39 cellular contexts compared by ENCODE assay signal in genomic region chr16:10671729-10672128, GRCh38. TPM values are rescaled to one million over a fixed set of nuclear protein-coding genes. Genes with fewer than 3 reads are reported as not detected.
"Had no signal": no experiment of that assay in that cellular context is flagged by ENCODE, and none has a peak within 500 bp of the region (broad histone marks: within the 10 kb centered on the region; RNA-seq: fewer than 3 reads in every experiment).

No MANE protein-coding gene starts in this region.

- H3K27me3 Mint-ChIP-seq: activated naive CD4-positive, alpha-beta T cell treated with anti-CD3 and anti-CD28 coated beads, Interleukin-2, amount 10 ng/mL, durations not matched to agents 7 days and 5 days; activated naive CD4-positive, alpha-beta T cell treated with anti-CD3 and anti-CD28 coated beads, Interleukin-2, amount 50 U/mL, for 24 hours; activated naive CD8-positive, alpha-beta T cell treated with anti-CD3 and anti-CD28 coated beads for 36 hours; activated naive CD8-positive, alpha-beta T cell treated with anti-CD3 and anti-CD28 coated beads, Interleukin-2, amount 10 ng/mL, durations not matched to agents 7 days and 5 days; activated naive CD8-positive, alpha-beta T cell treated with anti-CD3 and anti-CD28 coated beads, Interleukin-2, amount 50 U/mL, for 24 hours; activated T-cell treated with anti-CD3 and anti-CD28 coated beads, Interleukin-2, amount 50 U/mL, for 24 hours had no signal

- H3K36me3 ChIP-seq: adrenal gland, ascending aorta, brain microvascular endothelial cell, breast epithelium, cardiac muscle cell had no signal

- H3K36me3 Mint-ChIP-seq: activated naive CD4-positive, alpha-beta T cell treated with anti-CD3 and anti-CD28 coated beads, Interleukin-2, amount 10 ng/mL, durations not matched to agents 7 days and 5 days; activated naive CD4-positive, alpha-beta T cell treated with anti-CD3 and anti-CD28 coated beads, Interleukin-2, amount 50 U/mL, for 24 hours; activated naive CD4-positive, alpha-beta T cell treated with anti-CD3 and anti-CD28 coated beads, Interleukin-2, amount 50 U/mL, for 72 hours; activated naive CD8-positive, alpha-beta T cell; activated naive CD8-positive, alpha-beta T cell treated with anti-CD3 and anti-CD28 coated beads for 36 hours; activated naive CD8-positive, alpha-beta T cell treated with anti-CD3 and anti-CD28 coated beads, Interleukin-2, amount 10 ng/mL, durations not matched to agents 7 days and 5 days; brain had no signal

- H3K4me3 ChIP-seq: adrenal gland, ascending aorta, body of pancreas, breast epithelium, cardiac muscle cell had no signal

- H3K4me1 ChIP-seq: adrenal gland, ascending aorta, body of pancreas, breast epithelium had no signal

- DNase-seq: activated effector memory CD4-positive, alpha-beta T cell treated with anti-CD3 and anti-CD28 coated beads, Interleukin-2, amount 50 U/mL, for 16 hours; activated effector memory CD4-positive, alpha-beta T cell treated with Interleukin-2 at 50 U/mL for 16 hours; activated gamma-delta T cell; activated gamma-delta T cell treated with Interleukin-2 at 50 U/mL for 16 hours; activated naive CD4-positive, alpha-beta T cell; activated naive CD4-positive, alpha-beta T cell treated with anti-CD3 and anti-CD28 coated beads for 36 hours; activated naive CD4-positive, alpha-beta T cell treated with anti-CD3 and anti-CD28 coated beads, Interleukin-2, amount 10 ng/mL, durations not matched to agents 7 days and 5 days; activated naive CD4-positive, alpha-beta T cell treated with anti-CD3 and anti-CD28 coated beads, Interleukin-2, amount 50 U/mL, for 16 hours; activated naive CD4-positive, alpha-beta T cell treated with Interleukin-2 at 50 U/mL for 16 hours; activated naive CD8-positive, alpha-beta T cell treated with anti-CD3 and anti-CD28 coated beads for 36 hours; activated naive CD8-positive, alpha-beta T cell treated with anti-CD3 and anti-CD28 coated beads, Interleukin-2, amount 10 ng/mL, durations not matched to agents 7 days and 5 days; activated naive CD8-positive, alpha-beta T cell treated with anti-CD3 and anti-CD28 coated beads, Interleukin-2, amount 50 U/mL, for 24 hours; activated T-cell treated with anti-CD3 and anti-CD28 coated beads, Interleukin-2, amount 50 U/mL, for 1 hour; activated T-cell treated with anti-CD3 and anti-CD28 coated beads, Interleukin-2, amount 50 U/mL, for 24 hours; activated T-cell treated with anti-CD3 and anti-CD28 coated beads, Interleukin-2, amount 50 U/mL, for 4 hours; activated T-cell treated with anti-CD3 and anti-CD28 coated beads, Interleukin-2, amount 50 U/mL, for 48 hours; activated T-cell treated with anti-CD3 and anti-CD28 coated beads, Interleukin-2, amount 50 U/mL, for 72 hours; adrenal gland; amniotic stem cell; amygdala; anterior cingulate cortex; body of pancreas; brain microvascular endothelial cell; caudate nucleus; central memory CD4-positive, alpha-beta T cell; cerebellar nuclear complex had no signal

- H3K27ac Mint-ChIP-seq: activated naive CD4-positive, alpha-beta T cell treated with anti-CD3 and anti-CD28 coated beads for 36 hours; activated naive CD4-positive, alpha-beta T cell treated with anti-CD3 and anti-CD28 coated beads, Interleukin-2, amount 10 ng/mL, durations not matched to agents 7 days and 5 days; activated naive CD4-positive, alpha-beta T cell treated with anti-CD3 and anti-CD28 coated beads, Interleukin-2, amount 50 U/mL, for 24 hours; activated naive CD4-positive, alpha-beta T cell treated with anti-CD3 and anti-CD28 coated beads, Interleukin-2, amount 50 U/mL, for 72 hours; activated naive CD8-positive, alpha-beta T cell; activated naive CD8-positive, alpha-beta T cell treated with anti-CD3 and anti-CD28 coated beads for 36 hours; activated naive CD8-positive, alpha-beta T cell treated with anti-CD3 and anti-CD28 coated beads, Interleukin-2, amount 10 ng/mL, durations not matched to agents 7 days and 5 days; activated naive CD8-positive, alpha-beta T cell treated with anti-CD3 and anti-CD28 coated beads, Interleukin-2, amount 50 U/mL, for 24 hours; activated T-cell treated with anti-CD3 and anti-CD28 coated beads, Interleukin-2, amount 50 U/mL, for 24 hours; activated T-cell treated with anti-CD3 and anti-CD28 coated beads, Interleukin-2, amount 50 U/mL, for 72 hours; activated T-helper 1 cell treated with anti-CD3 and anti-CD28 coated beads, Interleukin-12 subunit alpha, Interleukin-12 subunit beta, Interleukin-2, Interleukin-4 antibody, amounts not matched to agents 30 ng/mL and 10 ng/mL and 1 ng/mL, durations not matched to agents 14 hours and 24 hours and 36 hours; activated T-helper 2 cell treated with anti-CD3 and anti-CD28 coated beads, Interferon-gamma antibody, Interleukin-2, Interleukin-4, amounts not matched to agents 10 μg/mL and 5 μg/mL and 100 μg/mL, durations not matched to agents 14 hours and 24 hours and 36 hours; brain had no signal

- H3K4me1 Mint-ChIP-seq: activated naive CD4-positive, alpha-beta T cell treated with anti-CD3 and anti-CD28 coated beads, Interleukin-2, amount 10 ng/mL, durations not matched to agents 7 days and 5 days; activated naive CD4-positive, alpha-beta T cell treated with anti-CD3 and anti-CD28 coated beads, Interleukin-2, amount 50 U/mL, for 24 hours; activated naive CD8-positive, alpha-beta T cell treated with anti-CD3 and anti-CD28 coated beads for 36 hours; activated naive CD8-positive, alpha-beta T cell treated with anti-CD3 and anti-CD28 coated beads, Interleukin-2, amount 10 ng/mL, durations not matched to agents 7 days and 5 days; activated naive CD8-positive, alpha-beta T cell treated with anti-CD3 and anti-CD28 coated beads, Interleukin-2, amount 50 U/mL, for 24 hours; brain; central memory CD8-positive, alpha-beta T cell had no signal

- H3K9me3 ChIP-seq: adrenal gland, ascending aorta, body of pancreas, breast epithelium had no signal

- H3K9me3 Mint-ChIP-seq: activated naive CD4-positive, alpha-beta T cell treated with anti-CD3 and anti-CD28 coated beads for 36 hours; activated naive CD4-positive, alpha-beta T cell treated with anti-CD3 and anti-CD28 coated beads, Interleukin-2, amount 10 ng/mL, durations not matched to agents 7 days and 5 days; activated naive CD4-positive, alpha-beta T cell treated with anti-CD3 and anti-CD28 coated beads, Interleukin-2, amount 50 U/mL, for 24 hours; activated naive CD4-positive, alpha-beta T cell treated with anti-CD3 and anti-CD28 coated beads, Interleukin-2, amount 50 U/mL, for 72 hours; activated naive CD8-positive, alpha-beta T cell treated with anti-CD3 and anti-CD28 coated beads for 36 hours; activated naive CD8-positive, alpha-beta T cell treated with anti-CD3 and anti-CD28 coated beads, Interleukin-2, amount 10 ng/mL, durations not matched to agents 7 days and 5 days; activated naive CD8-positive, alpha-beta T cell treated with anti-CD3 and anti-CD28 coated beads, Interleukin-2, amount 50 U/mL, for 24 hours; activated T-cell treated with anti-CD3 and anti-CD28 coated beads, Interleukin-2, amount 50 U/mL, for 24 hours; activated T-cell treated with anti-CD3 and anti-CD28 coated beads, Interleukin-2, amount 50 U/mL, for 4 hours; activated T-cell treated with anti-CD3 and anti-CD28 coated beads, Interleukin-2, amount 50 U/mL, for 72 hours; activated T-helper 1 cell treated with anti-CD3 and anti-CD28 coated beads, Interleukin-12 subunit alpha, Interleukin-12 subunit beta, Interleukin-2, Interleukin-4 antibody, amounts not matched to agents 30 ng/mL and 10 ng/mL and 1 ng/mL, durations not matched to agents 14 hours and 24 hours and 36 hours; activated T-helper 2 cell treated with anti-CD3 and anti-CD28 coated beads, Interferon-gamma antibody, Interleukin-2, Interleukin-4, amounts not matched to agents 10 μg/mL and 5 μg/mL and 100 μg/mL, durations not matched to agents 14 hours and 24 hours and 36 hours; brain; central memory CD8-positive, alpha-beta T cell had no signal

- ATAC-seq: activated naive CD4-positive, alpha-beta T cell treated with anti-CD3 and anti-CD28 coated beads, Interleukin-2, amount 50 U/mL, for 72 hours; activated naive CD8-positive, alpha-beta T cell treated with anti-CD3 and anti-CD28 coated beads, Interleukin-2, amount 50 U/mL, for 24 hours; activated T-cell treated with anti-CD3 and anti-CD28 coated beads, Interleukin-2, amount 50 U/mL, for 4 hours; activated T-cell treated with anti-CD3 and anti-CD28 coated beads, Interleukin-2, amount 50 U/mL, for 72 hours; body of pancreas had no signal

- H3K4me3 Mint-ChIP-seq: activated naive CD4-positive, alpha-beta T cell treated with anti-CD3 and anti-CD28 coated beads for 36 hours; activated naive CD4-positive, alpha-beta T cell treated with anti-CD3 and anti-CD28 coated beads, Interleukin-2, amount 10 ng/mL, durations not matched to agents 7 days and 5 days; activated naive CD4-positive, alpha-beta T cell treated with anti-CD3 and anti-CD28 coated beads, Interleukin-2, amount 50 U/mL, for 24 hours; activated naive CD8-positive, alpha-beta T cell; activated naive CD8-positive, alpha-beta T cell treated with anti-CD3 and anti-CD28 coated beads for 36 hours; activated naive CD8-positive, alpha-beta T cell treated with anti-CD3 and anti-CD28 coated beads, Interleukin-2, amount 10 ng/mL, durations not matched to agents 7 days and 5 days; activated naive CD8-positive, alpha-beta T cell treated with anti-CD3 and anti-CD28 coated beads, Interleukin-2, amount 50 U/mL, for 24 hours; activated T-cell treated with anti-CD3 and anti-CD28 coated beads, Interleukin-2, amount 50 U/mL, for 24 hours; activated T-cell treated with anti-CD3 and anti-CD28 coated beads, Interleukin-2, amount 50 U/mL, for 4 hours; activated T-cell treated with anti-CD3 and anti-CD28 coated beads, Interleukin-2, amount 50 U/mL, for 72 hours; activated T-helper 1 cell treated with anti-CD3 and anti-CD28 coated beads, Interleukin-12 subunit alpha, Interleukin-12 subunit beta, Interleukin-2, Interleukin-4 antibody, amounts not matched to agents 30 ng/mL and 10 ng/mL and 1 ng/mL, durations not matched to agents 14 hours and 24 hours and 36 hours; brain; central memory CD8-positive, alpha-beta T cell had no signal

- H3K27ac ChIP-seq: adrenal gland, ascending aorta, body of pancreas, brain microvascular endothelial cell, breast epithelium, cardiac muscle cell had no signal

RNA-seq across cellular contexts. Expression of gene TEKT5, which starts 23.0 kb away (rescaled TPM):
- total RNA-seq: activated naive CD4-positive, alpha-beta T cell treated with anti-CD3 and anti-CD28 coated beads, Interleukin-2, amount 50 U/mL, for 72 hours; activated naive CD8-positive, alpha-beta T cell treated with anti-CD3 and anti-CD28 coated beads for 36 hours; activated naive CD8-positive, alpha-beta T cell treated with anti-CD3 and anti-CD28 coated beads, Interleukin-2, amount 10 ng/mL, durations not matched to agents 7 days and 5 days; activated T-cell treated with anti-CD3 and anti-CD28 coated beads, Interleukin-2, amount 50 U/mL, for 4 hours; activated T-helper 1 cell treated with anti-CD3 and anti-CD28 coated beads, Interleukin-12 subunit alpha, Interleukin-12 subunit beta, Interleukin-2, Interleukin-4 antibody, amounts not matched to agents 30 ng/mL and 10 ng/mL and 1 ng/mL, durations not matched to agents 14 hours and 24 hours and 36 hours; activated T-helper 2 cell treated with anti-CD3 and anti-CD28 coated beads, Interferon-gamma antibody, Interleukin-2, Interleukin-4, amounts not matched to agents 10 μg/mL and 5 μg/mL and 100 μg/mL, durations not matched to agents 14 hours and 24 hours and 36 hours; ascending aorta; astrocyte; body of pancreas; breast epithelium; cerebellum; chondrocyte had no signal
